Comparison of ENCODE assay signal across 1 cellular context in genomic region chr14:76413106-76413961, GRCh38.
TF ChIP-seq lines count a peak whose summit lies in the region.

No MANE protein-coding gene starts in this region.

TF ChIP-seq in WTC11, 78 proteins besides CTCF, POLR2A, EP300 and RAD21 (continued from another document):
- TF ChIP-seq, protein P1, sequence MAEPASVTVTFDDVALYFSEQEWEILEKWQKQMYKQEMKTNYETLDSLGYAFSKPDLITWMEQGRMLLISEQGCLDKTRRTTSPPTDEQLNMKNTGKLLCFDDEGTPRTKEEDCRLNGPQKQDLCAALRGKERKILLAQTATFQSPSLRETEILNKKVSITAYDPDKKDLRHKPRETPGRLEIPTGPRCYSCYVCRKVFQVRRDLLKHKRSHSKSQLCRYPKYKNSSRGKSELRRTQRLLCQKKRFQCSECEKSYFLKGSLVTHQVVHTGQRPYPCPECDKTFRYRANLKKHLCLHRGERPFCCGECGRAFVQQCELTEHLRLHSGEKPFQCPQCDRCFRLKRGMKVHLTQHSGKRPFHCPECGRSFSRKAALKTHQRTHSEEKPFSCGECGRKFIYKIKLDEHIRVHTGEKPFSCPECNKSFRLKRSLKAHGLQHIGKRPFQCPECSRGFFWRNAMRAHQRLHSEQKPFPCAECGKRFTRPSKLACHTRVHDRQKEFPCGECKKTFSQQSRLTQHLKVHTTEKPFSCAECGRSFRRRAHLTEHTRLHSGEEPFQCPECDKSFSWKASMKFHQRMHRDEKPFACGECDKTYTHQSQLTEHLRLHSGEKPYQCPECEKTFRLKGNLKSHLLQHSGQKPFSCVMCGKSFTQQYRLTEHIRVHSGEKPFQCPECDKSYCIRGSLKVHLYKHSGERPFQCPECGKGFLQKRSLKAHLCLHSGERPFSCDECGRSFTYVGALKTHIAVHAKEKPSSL (CRISPR knock-in tag; conservative IDR thresholded peaks at IDR 0.05), result no peak
- TF ChIP-seq, protein P2, sequence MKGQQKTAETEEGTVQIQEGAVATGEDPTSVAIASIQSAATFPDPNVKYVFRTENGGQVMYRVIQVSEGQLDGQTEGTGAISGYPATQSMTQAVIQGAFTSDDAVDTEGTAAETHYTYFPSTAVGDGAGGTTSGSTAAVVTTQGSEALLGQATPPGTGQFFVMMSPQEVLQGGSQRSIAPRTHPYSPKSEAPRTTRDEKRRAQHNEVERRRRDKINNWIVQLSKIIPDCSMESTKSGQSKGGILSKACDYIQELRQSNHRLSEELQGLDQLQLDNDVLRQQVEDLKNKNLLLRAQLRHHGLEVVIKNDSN (CRISPR knock-in tag; IDR thresholded peaks at IDR 0.05), result no peak
- TF ChIP-seq, protein P3, sequence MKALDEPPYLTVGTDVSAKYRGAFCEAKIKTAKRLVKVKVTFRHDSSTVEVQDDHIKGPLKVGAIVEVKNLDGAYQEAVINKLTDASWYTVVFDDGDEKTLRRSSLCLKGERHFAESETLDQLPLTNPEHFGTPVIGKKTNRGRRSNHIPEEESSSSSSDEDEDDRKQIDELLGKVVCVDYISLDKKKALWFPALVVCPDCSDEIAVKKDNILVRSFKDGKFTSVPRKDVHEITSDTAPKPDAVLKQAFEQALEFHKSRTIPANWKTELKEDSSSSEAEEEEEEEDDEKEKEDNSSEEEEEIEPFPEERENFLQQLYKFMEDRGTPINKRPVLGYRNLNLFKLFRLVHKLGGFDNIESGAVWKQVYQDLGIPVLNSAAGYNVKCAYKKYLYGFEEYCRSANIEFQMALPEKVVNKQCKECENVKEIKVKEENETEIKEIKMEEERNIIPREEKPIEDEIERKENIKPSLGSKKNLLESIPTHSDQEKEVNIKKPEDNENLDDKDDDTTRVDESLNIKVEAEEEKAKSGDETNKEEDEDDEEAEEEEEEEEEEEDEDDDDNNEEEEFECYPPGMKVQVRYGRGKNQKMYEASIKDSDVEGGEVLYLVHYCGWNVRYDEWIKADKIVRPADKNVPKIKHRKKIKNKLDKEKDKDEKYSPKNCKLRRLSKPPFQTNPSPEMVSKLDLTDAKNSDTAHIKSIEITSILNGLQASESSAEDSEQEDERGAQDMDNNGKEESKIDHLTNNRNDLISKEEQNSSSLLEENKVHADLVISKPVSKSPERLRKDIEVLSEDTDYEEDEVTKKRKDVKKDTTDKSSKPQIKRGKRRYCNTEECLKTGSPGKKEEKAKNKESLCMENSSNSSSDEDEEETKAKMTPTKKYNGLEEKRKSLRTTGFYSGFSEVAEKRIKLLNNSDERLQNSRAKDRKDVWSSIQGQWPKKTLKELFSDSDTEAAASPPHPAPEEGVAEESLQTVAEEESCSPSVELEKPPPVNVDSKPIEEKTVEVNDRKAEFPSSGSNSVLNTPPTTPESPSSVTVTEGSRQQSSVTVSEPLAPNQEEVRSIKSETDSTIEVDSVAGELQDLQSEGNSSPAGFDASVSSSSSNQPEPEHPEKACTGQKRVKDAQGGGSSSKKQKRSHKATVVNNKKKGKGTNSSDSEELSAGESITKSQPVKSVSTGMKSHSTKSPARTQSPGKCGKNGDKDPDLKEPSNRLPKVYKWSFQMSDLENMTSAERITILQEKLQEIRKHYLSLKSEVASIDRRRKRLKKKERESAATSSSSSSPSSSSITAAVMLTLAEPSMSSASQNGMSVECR (CRISPR knock-in tag; IDR thresholded peaks at IDR 0.05; ENCODE audit: borderline replicate concordance), result no peak
- TF ChIP-seq, protein P4, sequence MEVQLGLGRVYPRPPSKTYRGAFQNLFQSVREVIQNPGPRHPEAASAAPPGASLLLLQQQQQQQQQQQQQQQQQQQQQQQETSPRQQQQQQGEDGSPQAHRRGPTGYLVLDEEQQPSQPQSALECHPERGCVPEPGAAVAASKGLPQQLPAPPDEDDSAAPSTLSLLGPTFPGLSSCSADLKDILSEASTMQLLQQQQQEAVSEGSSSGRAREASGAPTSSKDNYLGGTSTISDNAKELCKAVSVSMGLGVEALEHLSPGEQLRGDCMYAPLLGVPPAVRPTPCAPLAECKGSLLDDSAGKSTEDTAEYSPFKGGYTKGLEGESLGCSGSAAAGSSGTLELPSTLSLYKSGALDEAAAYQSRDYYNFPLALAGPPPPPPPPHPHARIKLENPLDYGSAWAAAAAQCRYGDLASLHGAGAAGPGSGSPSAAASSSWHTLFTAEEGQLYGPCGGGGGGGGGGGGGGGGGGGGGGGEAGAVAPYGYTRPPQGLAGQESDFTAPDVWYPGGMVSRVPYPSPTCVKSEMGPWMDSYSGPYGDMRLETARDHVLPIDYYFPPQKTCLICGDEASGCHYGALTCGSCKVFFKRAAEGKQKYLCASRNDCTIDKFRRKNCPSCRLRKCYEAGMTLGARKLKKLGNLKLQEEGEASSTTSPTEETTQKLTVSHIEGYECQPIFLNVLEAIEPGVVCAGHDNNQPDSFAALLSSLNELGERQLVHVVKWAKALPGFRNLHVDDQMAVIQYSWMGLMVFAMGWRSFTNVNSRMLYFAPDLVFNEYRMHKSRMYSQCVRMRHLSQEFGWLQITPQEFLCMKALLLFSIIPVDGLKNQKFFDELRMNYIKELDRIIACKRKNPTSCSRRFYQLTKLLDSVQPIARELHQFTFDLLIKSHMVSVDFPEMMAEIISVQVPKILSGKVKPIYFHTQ (CRISPR knock-in tag; IDR thresholded peaks at IDR 0.05), result no peak
- TF ChIP-seq RELA (CRISPR knock-in tag; IDR thresholded peaks at IDR 0.05; ENCODE audit: borderline replicate concordance), result no peak
- TF ChIP-seq ZNF281 (CRISPR knock-in tag; IDR thresholded peaks at IDR 0.05), result no peak
- TF ChIP-seq OVOL2 (CRISPR knock-in tag; IDR thresholded peaks at IDR 0.05; ENCODE audit: borderline replicate concordance), result no peak
- no peak for TF ChIP-seq GRHL2 (CRISPR knock-in tag; IDR thresholded peaks at IDR 0.05; ENCODE audit: insufficient replicate concordance, severe bottlenecking)
- no peak for TF ChIP-seq GTF2I (CRISPR knock-in tag; conservative IDR thresholded peaks at IDR 0.05)
- TF ChIP-seq JUN (CRISPR knock-in tag; IDR thresholded peaks at IDR 0.05), result no peak
- TF ChIP-seq ELF4 (CRISPR knock-in tag; IDR thresholded peaks at IDR 0.05; ENCODE audit: low read depth), result no peak
- TF ChIP-seq, protein P5, sequence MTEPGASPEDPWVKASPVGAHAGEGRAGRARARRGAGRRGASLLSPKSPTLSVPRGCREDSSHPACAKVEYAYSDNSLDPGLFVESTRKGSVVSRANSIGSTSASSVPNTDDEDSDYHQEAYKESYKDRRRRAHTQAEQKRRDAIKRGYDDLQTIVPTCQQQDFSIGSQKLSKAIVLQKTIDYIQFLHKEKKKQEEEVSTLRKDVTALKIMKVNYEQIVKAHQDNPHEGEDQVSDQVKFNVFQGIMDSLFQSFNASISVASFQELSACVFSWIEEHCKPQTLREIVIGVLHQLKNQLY (CRISPR knock-in tag; IDR thresholded peaks at IDR 0.05), result no peak
